ENCODE assay signal across 14 cellular contexts in the genomic region with DNA sequence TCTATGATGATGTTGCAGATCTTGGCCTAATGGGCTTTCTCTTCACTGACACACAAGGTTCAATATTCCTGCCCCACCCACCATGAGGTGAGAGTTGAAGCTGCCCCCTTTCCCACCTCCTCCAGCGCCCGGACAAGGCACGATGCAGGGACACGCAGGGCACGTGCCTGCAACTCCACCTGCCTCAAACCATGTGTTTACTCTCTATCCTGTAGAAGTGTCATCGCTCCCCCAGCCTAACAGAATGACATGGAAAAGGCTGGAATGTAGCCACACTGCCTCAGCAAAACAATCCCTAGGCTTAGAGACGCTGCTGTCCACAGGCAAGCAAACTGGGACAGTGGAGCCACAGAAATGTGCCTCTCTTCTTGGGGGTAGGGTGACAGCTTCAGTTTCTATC.
DNase-seq lines count a peak whose midpoint lies in the region; ATAC-seq and TF ChIP-seq lines count a peak whose summit lies in the region.
"Had no signal": no experiment of that assay in that cellular context is flagged by ENCODE, and none has a peak within 500 bp of the region (broad histone marks: within the 10 kb centered on the region; RNA-seq: fewer than 3 reads in every experiment).

No MANE protein-coding gene starts in this region.

- H2BK5ac ChIP-seq in mesenchymal stem cell (ENCODE audit: low read depth, low read length, poor library complexity, severe bottlenecking): no peak overlapping the region

- peak overlapping the region; percentile 39 for H4K91ac ChIP-seq in mesenchymal stem cell (ENCODE audit: low read length)

- no peaks in the 10 kb centered on the region for H3K9me3 ChIP-seq in ectodermal cell (ENCODE audit: control insufficient read depth, low read length)
- no peaks in the 10 kb centered on the region for H3K9me3 ChIP-seq in mesenchymal stem cell (ENCODE audit: control insufficient read depth, low read length)
- H3K9me3 ChIP-seq in spleen: no peaks in the 10 kb centered on the region
- H3K9me3 ChIP-seq: A549; BLaER1 treated with 17β-estradiol and CSF1 and Interleukin-3, amounts not matched to agents 10 nM and 100 nM; SJCRH30 had no signal

- no peak overlapping the region for H3K23ac ChIP-seq in mesenchymal stem cell (ENCODE audit: low read length in 2 of 2)

- no peaks in the 10 kb centered on the region for H3K27me3 ChIP-seq in ectodermal cell (ENCODE audit: control insufficient read depth, insufficient read depth, low read length, poor library complexity, severe bottlenecking)
- H3K27me3 ChIP-seq in mesenchymal stem cell (ENCODE audit: control insufficient read depth in 1 of 2, insufficient read depth in 1 of 2, low read length in 2 of 2): peaks cover 0 to 5% of the 10 kb centered on the region in 2 experiments
- no peaks in the 10 kb centered on the region for H3K27me3 ChIP-seq in spleen (replicated peaks in 1 of 7)
- H3K27me3 ChIP-seq: BLaER1 treated with 17β-estradiol and CSF1 and Interleukin-3, amounts not matched to agents 10 nM and 100 nM; SJCRH30 had no signal

- no peak for ATAC-seq in Right ventricle myocardium superior (ENCODE audit: poor library complexity)
- ATAC-seq: A549 had no signal

- H3K9ac ChIP-seq in mesenchymal stem cell (ENCODE audit: low read length): no peak overlapping the region
- H3K9ac ChIP-seq: BLaER1 treated with 17β-estradiol and CSF1 and Interleukin-3, amounts not matched to agents 10 nM and 100 nM had no signal

- DNase-seq in cardiac septum (ENCODE audit: low spot score) (peak; percentile 73), Right ventricle myocardium superior (no peak), mesenchymal stem cell (no peak), spleen (peak; percentile 61), HPDE6-E6E7 (ENCODE audit: extremely low spot score) (no peak), NCI-H446 (lab: John Stamatoyannopoulos, UW) (no peak)
- no peak for DNase-seq in activated naive CD4-positive, alpha-beta T cell (lab: John Stamatoyannopoulos, UW)
- DNase-seq: H7, NCI-H1092 treated with DMSO at 0.1 percent for 48 hours had no signal

- no peak overlapping the region for H3K18ac ChIP-seq in mesenchymal stem cell (ENCODE audit: low read depth in 1 of 2, low read length in 2 of 2)

- H3K4me3 ChIP-seq in ectodermal cell (ENCODE audit: insufficient read depth, low read depth, low read length) (no peak overlapping the region), mesenchymal stem cell (ENCODE audit: insufficient read depth in 1 of 2, low read depth in 1 of 2, low read length in 2 of 2) (no peak overlapping the region), spleen (no peak overlapping the region)
- H3K4me3 ChIP-seq: A549; BLaER1 treated with 17β-estradiol and CSF1 and Interleukin-3, amounts not matched to agents 10 nM and 100 nM; SJCRH30 had no signal

- peak overlapping the region; percentile 19 for H2AK5ac ChIP-seq in mesenchymal stem cell (ENCODE audit: low read length, severe bottlenecking)

- no peak for TF ChIP-seq CTCF in spleen (IDR thresholded peaks at IDR 0.05 in 8 of 11, conservative IDR thresholded peaks at IDR 0.05 in 3 of 11)

- intact Hi-C loops in cardiac septum (cut with DNase I): no loop called here
- intact Hi-C loops in Right ventricle myocardium superior (cut with DNase I): no loop called here
- intact Hi-C loops in spleen (cut with DNase I; ENCODE audit: low total_unique reads): loop anchor here (5.0 kb wide), 1 partner anchor 49 kb away; no protein-coding TSS in a partner anchor

- no peaks in the 10 kb centered on the region for H3K79me1 ChIP-seq in mesenchymal stem cell (replicated peaks; ENCODE audit: low read length, poor library complexity, severe bottlenecking)

- H4K8ac ChIP-seq in mesenchymal stem cell (ENCODE audit: low read length): peak overlapping the region; percentile 49

- no peak overlapping the region for H3K4ac ChIP-seq in mesenchymal stem cell (ENCODE audit: low read depth in 1 of 2, low read length in 2 of 2)

- no peak overlapping the region for H2BK12ac ChIP-seq in mesenchymal stem cell (ENCODE audit: low read length in 2 of 2)

- no peak overlapping the region for H2BK120ac ChIP-seq in mesenchymal stem cell (ENCODE audit: low read depth, low read length)

- H3K36me3 ChIP-seq in ectodermal cell (ENCODE audit: control insufficient read depth, insufficient read depth, low read length) (no peaks in the 10 kb centered on the region), mesenchymal stem cell (ENCODE audit: control insufficient read depth in 1 of 2, insufficient read depth in 2 of 2, low read depth in 1 of 2, low read length in 2 of 2) (no peaks in the 10 kb centered on the region), spleen (no peaks in the 10 kb centered on the region)
- H3K36me3 ChIP-seq: SJCRH30 had no signal

- WGBS in ectodermal cell, 2 experiments: 69% methylated on average over 7 of the region's 7 CpGs
- 79% methylated on average over 7 of the region's 7 CpGs for WGBS in mesenchymal stem cell
- WGBS in spleen, 5 donors: 80 to 87% (median 84%) methylated on average over 7 of the region's 7 CpGs

- H3K4me1 ChIP-seq in ectodermal cell (ENCODE audit: control insufficient read depth, insufficient read depth, low read length): no peaks in the 10 kb centered on the region
- peaks cover 6% of the 10 kb centered on the region for H3K4me1 ChIP-seq in mesenchymal stem cell (ENCODE audit: control insufficient read depth, insufficient read depth, low read depth, low read length)
- no peaks in the 10 kb centered on the region for H3K4me1 ChIP-seq in spleen
- H3K4me1 ChIP-seq: A549, SJCRH30 had no signal

- H2BK15ac ChIP-seq in mesenchymal stem cell (ENCODE audit: low read depth, poor library complexity, severe bottlenecking): no peak overlapping the region

- H3K27ac ChIP-seq in ectodermal cell (ENCODE audit: insufficient read depth, low read depth, low read length, poor library complexity, severe bottlenecking) (peak overlapping the region; percentile 42), mesenchymal stem cell (ENCODE audit: low read length, poor library complexity, severe bottlenecking) (no peak overlapping the region), spleen (no peak overlapping the region)
- H3K27ac ChIP-seq: A549; BLaER1 treated with 17β-estradiol and CSF1 and Interleukin-3, amounts not matched to agents 10 nM and 100 nM; RWPE1; SJCRH30 had no signal

- no peak overlapping the region for H3K14ac ChIP-seq in mesenchymal stem cell (ENCODE audit: low read length in 2 of 2)

- no peak for TF ChIP-seq POLR2A in spleen (IDR thresholded peaks at IDR 0.05)

- no peak overlapping the region for H2AFZ ChIP-seq in mesenchymal stem cell (ENCODE audit: low read depth, low read length)

- no peak overlapping the region for H3K4me2 ChIP-seq in mesenchymal stem cell (ENCODE audit: low read length, poor library complexity, severe bottlenecking)
- H3K4me2 ChIP-seq: A549; BLaER1 treated with 17β-estradiol and CSF1 and Interleukin-3, amounts not matched to agents 10 nM and 100 nM had no signal

Comparison
In these comparisons a context has a peak if more than half of its experiments do, and no peak if none do; other contexts are left out.
1. DNase-seq: peak in cardiac septum (single experiment) and spleen (single experiment); none in Right ventricle myocardium superior (single experiment), mesenchymal stem cell (single experiment), HPDE6-E6E7 (single experiment), activated naive CD4-positive, alpha-beta T cell (0 of 4) and NCI-H446 (0 of 2).